ENCODE assay signal across 8 cellular contexts in genomic region chr3:186519021-186519658, GRCh38. TPM values are rescaled to one million over a fixed set of nuclear protein-coding genes. Genes with fewer than 3 reads are reported as not detected.
DNase-seq lines count a peak whose midpoint lies in the region; ATAC-seq lines count a peak whose summit lies in the region.

No MANE protein-coding gene starts in this region.

- DNase-seq in GF-D8 (lab: John Stamatoyannopoulos, UW) (peak; percentile 81), NCI-H1417 (lab: John Stamatoyannopoulos, UW) (no peak), NCI-H748 treated with DMSO at 0.1 percent for 48 hours (lab: John Stamatoyannopoulos, UW) (no peak), COLO829 (ENCODE audit: low spot score) (no peak)
- peak; percentile 63 to 71 for DNase-seq in activated CD4-positive, alpha-beta T cell treated with anti-CD3 and anti-CD28 coated beads, Interleukin-2, amount 50 U/mL, for 48 hours
- DNase-seq in naive thymus-derived CD8-positive, alpha-beta T cell, result peak; percentile 24 to 82 (median 69)

- ATAC-seq in HG03196 (IDR thresholded peaks at IDR 0.05; ENCODE audit: unreplicated experiment), result peak; percentile 49
- ATAC-seq in naive thymus-derived CD8-positive, alpha-beta T cell, result peak; percentile 98 to 99
- ATAC-seq in HG02623 (IDR thresholded peaks at IDR 0.05; ENCODE audit: unreplicated experiment), result no peak

- peaks cover 37 to 72% (median 65%) of the 10 kb centered on the region in 4 donors for H3K4me1 Mint-ChIP-seq in naive thymus-derived CD8-positive, alpha-beta T cell

- peak overlapping the region; percentile 14 to 93 (median 69) for H3K27ac Mint-ChIP-seq in naive thymus-derived CD8-positive, alpha-beta T cell

- H3K36me3 Mint-ChIP-seq in naive thymus-derived CD8-positive, alpha-beta T cell, result peaks cover 0 to 2% (median 0%) of the 10 kb centered on the region in 3 donors

- no peaks in the 10 kb centered on the region for H3K9me3 Mint-ChIP-seq in naive thymus-derived CD8-positive, alpha-beta T cell

- POLR2A ChIA-PET in naive thymus-derived CD8-positive, alpha-beta T cell (lab: Charles Lee), result interaction anchor here (0.6 to 2.0 kb wide), 5 partner anchors 15 to 362 kb away, joined by 4 to 8 read pairs (median 5); partner anchors contain the start of genes DNAJB11 and TBCCD1

- peaks cover 0 to 2% (median 0%) of the 10 kb centered on the region in 5 donors for H3K27me3 Mint-ChIP-seq in naive thymus-derived CD8-positive, alpha-beta T cell

- H3K4me3 Mint-ChIP-seq in naive thymus-derived CD8-positive, alpha-beta T cell, result peak overlapping the region; percentile 2 to 81 (median 57)

RNA-seq across cellular contexts. Expression of gene CRYGS, which starts 25.0 kb away (rescaled TPM):
- 10 to 100 TPM in 1 of 2 experiments, 1 to 10 TPM in 1; 10.0 to 12.1 TPM for total RNA-seq in naive thymus-derived CD8-positive, alpha-beta T cell
- under 1 TPM; 0.24 to 0.43 (median 0.34) TPM for polyA plus RNA-seq in naive thymus-derived CD8-positive, alpha-beta T cell

RNA-seq across cellular contexts. Expression of gene TBCCD1, which starts 48.0 kb away (rescaled TPM):
- total RNA-seq in naive thymus-derived CD8-positive, alpha-beta T cell, result 10 to 100 TPM; 17.7 to 21.4 TPM
- 10 to 100 TPM; 11.9 to 22.7 (median 12.2) TPM for polyA plus RNA-seq in naive thymus-derived CD8-positive, alpha-beta T cell

RNA-seq across cellular contexts. Expression of gene DNAJB11, which starts 51.4 kb away (rescaled TPM):
- 10 to 100 TPM; 30.0 to 31.7 TPM for total RNA-seq in naive thymus-derived CD8-positive, alpha-beta T cell
- polyA plus RNA-seq in naive thymus-derived CD8-positive, alpha-beta T cell, result 10 to 100 TPM; 31.0 to 41.1 (median 31.4) TPM

Comparison
In these comparisons a context has a peak if more than half of its experiments do, and no peak if none do; other contexts are left out.
1. DNase-seq: peak in GF-D8 (single experiment), activated CD4-positive, alpha-beta T cell treated with anti-CD3 and anti-CD28 coated beads, Interleukin-2, amount 50 U/mL, for 48 hours (2 of 2) and naive thymus-derived CD8-positive, alpha-beta T cell (10 of 10); none in NCI-H1417 (0 of 3), NCI-H748 treated with DMSO at 0.1 percent for 48 hours (single experiment) and COLO829 (single experiment).